14 cellular contexts compared by ENCODE assay signal in genomic region chr2:59886758-59887157, GRCh38.
"Had no signal": no experiment of that assay in that cellular context is flagged by ENCODE, and none has a peak within 500 bp of the region (broad histone marks: within the 10 kb centered on the region; RNA-seq: fewer than 3 reads in every experiment).

No MANE protein-coding gene starts in this region.

- H3K4me3 Mint-ChIP-seq: neural crest cell had no signal

- H3K9me3 ChIP-seq: heart right ventricle, thyroid gland had no signal

- DNase-seq: activated effector memory CD4-positive, alpha-beta T cell treated with Interleukin-2 at 50 U/mL for 16 hours; central memory CD4-positive, alpha-beta T cell; effector CD8-positive, alpha-beta T cell; heart right ventricle; islet precursor cell; mammary epithelial cell; stimulated activated CD4-positive, alpha-beta T cell treated with anti-CD3 and anti-CD28 coated beads, Interleukin-12 subunit alpha, Interleukin-12 subunit beta, amount 100 ng/mL, for 4 hours; stimulated activated CD4-positive, alpha-beta T cell treated with anti-CD3 and anti-CD28 coated beads, Interleukin-2, amount 100 ng/mL, for 48 hours; stimulated activated CD8-positive, alpha-beta memory T cell treated with anti-CD3 and anti-CD28 coated beads, Interleukin-4, amount 100 ng/mL, for 48 hours; T-helper 9 cell had no signal

- ATAC-seq: heart right ventricle, left lobe of liver had no signal

- H3K27ac ChIP-seq: coronary artery, heart right ventricle, thyroid gland had no signal

- H3K27me3 ChIP-seq: heart right ventricle, thyroid gland had no signal
